In genomic region chr12:130506844-130507243, GRCh38 we compare ENCODE assay signal across 21 cellular contexts.
A peak's percentile ranks its signal among the peaks of the same experiment; 100 is the strongest.
DNase-seq lines count a peak whose midpoint lies in the region; ATAC-seq, FAIRE-seq and TF ChIP-seq lines count a peak whose summit lies in the region.
"Had no signal": no experiment of that assay in that cellular context is flagged by ENCODE, and none has a peak within 500 bp of the region (broad histone marks: within the 10 kb centered on the region; RNA-seq: fewer than 3 reads in every experiment).

No MANE protein-coding gene starts in this region.

- no peak for TF ChIP-seq CTCF in D721Med (IDR thresholded peaks at IDR 0.05; ENCODE audit: insufficient read depth, missing control alignments)

- peak overlapping the region; percentile 19 for H3K27ac ChIP-seq in temporal lobe (ENCODE audit: low read depth, low read length)

- FAIRE-seq in D721Med (lab: Jason Lieb, UNC), result no peak
- FAIRE-seq: GM12878, GM19239, HTR-8/SVneo had no signal

- peak; percentile 59 for DNase-seq in H4 (ENCODE audit: low spot score)
- peak; percentile 59 for DNase-seq in NAMALWA (ENCODE audit: low spot score)
- DNase-seq in SW 1271 (lab: John Stamatoyannopoulos, UW), result peak; percentile 13 to 20
- no peak for DNase-seq in T-helper 1 cell
- DNase-seq in D721Med (ENCODE audit: insufficient read length, low spot score), result no peak
- DNase-seq in cortex of kidney (lab: John Stamatoyannopoulos, UW), result no peak
- DNase-seq: GF-D8, H7, MV-4-11, NCI-H1436, NCI-H1930, NCI-H345, NCI-H524 treated with DMSO at 0.1 percent for 48 hours, T-helper 2 cell had no signal

- no peak for ATAC-seq in GM19023 (IDR thresholded peaks at IDR 0.05; ENCODE audit: unreplicated experiment)
- ATAC-seq: GM12878, Panc1, Right ventricle myocardium inferior had no signal

Comparison
In these comparisons a context has a peak if more than half of its experiments do, and no peak if none do; other contexts are left out.
1. DNase-seq: peak in H4 (single experiment), NAMALWA (single experiment) and SW 1271 (2 of 2); none in T-helper 1 cell (0 of 5), D721Med (single experiment) and cortex of kidney (single experiment).